1 cellular context compared by ENCODE assay signal in the genomic region with DNA sequence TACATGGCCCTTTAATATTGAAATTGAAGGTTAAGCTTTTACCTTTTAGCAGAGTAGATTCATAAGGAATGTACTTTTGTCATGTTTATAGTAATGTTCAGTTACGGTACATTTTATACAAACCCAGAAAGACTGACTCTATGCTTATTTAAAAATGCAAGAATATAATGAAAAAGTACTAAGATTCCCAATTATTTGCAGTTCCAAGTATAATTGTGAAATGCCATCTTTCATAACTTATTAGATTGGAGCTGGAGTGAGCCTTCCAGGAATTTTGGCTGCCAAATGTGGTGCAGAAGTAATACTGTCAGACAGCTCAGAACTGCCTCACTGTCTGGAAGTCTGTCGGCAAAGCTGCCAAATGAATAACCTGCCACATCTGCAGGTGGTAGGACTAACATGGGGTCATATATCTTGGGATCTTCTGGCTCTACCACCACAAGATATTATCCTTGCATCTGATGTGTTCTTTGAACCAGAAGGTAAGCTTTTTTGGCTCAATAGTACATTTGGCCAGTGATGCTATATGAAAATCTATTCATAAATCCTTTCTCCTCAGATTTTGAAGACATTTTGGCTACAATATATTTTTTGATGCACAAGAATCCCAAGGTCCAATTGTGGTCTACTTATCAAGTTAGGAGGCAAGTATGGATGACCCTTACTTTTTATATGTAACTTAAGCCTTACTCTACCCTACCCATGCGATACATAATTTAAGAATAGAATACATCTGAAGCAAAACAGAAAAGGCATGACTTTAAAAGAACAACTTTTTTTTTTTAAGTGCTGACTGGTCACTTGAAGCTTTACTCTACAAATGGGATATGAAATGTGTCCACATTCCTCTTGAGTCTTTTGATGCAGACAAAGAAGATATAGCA.
TF ChIP-seq lines count a peak whose summit lies in the region.

No MANE protein-coding gene starts in this region.

TF ChIP-seq in A549, 52 proteins besides CTCF, POLR2A, EP300 and RAD21 (continued from another document):
- TF ChIP-seq, protein P1, sequence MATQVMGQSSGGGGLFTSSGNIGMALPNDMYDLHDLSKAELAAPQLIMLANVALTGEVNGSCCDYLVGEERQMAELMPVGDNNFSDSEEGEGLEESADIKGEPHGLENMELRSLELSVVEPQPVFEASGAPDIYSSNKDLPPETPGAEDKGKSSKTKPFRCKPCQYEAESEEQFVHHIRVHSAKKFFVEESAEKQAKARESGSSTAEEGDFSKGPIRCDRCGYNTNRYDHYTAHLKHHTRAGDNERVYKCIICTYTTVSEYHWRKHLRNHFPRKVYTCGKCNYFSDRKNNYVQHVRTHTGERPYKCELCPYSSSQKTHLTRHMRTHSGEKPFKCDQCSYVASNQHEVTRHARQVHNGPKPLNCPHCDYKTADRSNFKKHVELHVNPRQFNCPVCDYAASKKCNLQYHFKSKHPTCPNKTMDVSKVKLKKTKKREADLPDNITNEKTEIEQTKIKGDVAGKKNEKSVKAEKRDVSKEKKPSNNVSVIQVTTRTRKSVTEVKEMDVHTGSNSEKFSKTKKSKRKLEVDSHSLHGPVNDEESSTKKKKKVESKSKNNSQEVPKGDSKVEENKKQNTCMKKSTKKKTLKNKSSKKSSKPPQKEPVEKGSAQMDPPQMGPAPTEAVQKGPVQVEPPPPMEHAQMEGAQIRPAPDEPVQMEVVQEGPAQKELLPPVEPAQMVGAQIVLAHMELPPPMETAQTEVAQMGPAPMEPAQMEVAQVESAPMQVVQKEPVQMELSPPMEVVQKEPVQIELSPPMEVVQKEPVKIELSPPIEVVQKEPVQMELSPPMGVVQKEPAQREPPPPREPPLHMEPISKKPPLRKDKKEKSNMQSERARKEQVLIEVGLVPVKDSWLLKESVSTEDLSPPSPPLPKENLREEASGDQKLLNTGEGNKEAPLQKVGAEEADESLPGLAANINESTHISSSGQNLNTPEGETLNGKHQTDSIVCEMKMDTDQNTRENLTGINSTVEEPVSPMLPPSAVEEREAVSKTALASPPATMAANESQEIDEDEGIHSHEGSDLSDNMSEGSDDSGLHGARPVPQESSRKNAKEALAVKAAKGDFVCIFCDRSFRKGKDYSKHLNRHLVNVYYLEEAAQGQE (IDR thresholded peaks at IDR 0.05), result 0 out of 2 replicates have a peak, but pooled peaks have one; percentile 31
- no peak for TF ChIP-seq HEYL (CRISPR knock-in tag; IDR thresholded peaks at IDR 0.05)
- TF ChIP-seq, protein P2, sequence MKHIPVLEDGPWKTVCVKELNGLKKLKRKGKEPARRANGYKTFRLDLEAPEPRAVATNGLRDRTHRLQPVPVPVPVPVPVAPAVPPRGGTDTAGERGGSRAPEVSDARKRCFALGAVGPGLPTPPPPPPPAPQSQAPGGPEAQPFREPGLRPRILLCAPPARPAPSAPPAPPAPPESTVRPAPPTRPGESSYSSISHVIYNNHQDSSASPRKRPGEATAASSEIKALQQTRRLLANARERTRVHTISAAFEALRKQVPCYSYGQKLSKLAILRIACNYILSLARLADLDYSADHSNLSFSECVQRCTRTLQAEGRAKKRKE (CRISPR knock-in tag; IDR thresholded peaks at IDR 0.05; ENCODE audit: low read depth), result 0 out of 2 replicates have a peak, but pooled peaks have one; percentile 32
- TF ChIP-seq FOSL2 (IDR thresholded peaks at IDR 0.05), result no peak
- TF ChIP-seq FOSL2 (CRISPR knock-in tag; IDR thresholded peaks at IDR 0.05), result 0 out of 2 replicates have a peak, but pooled peaks have one; percentile 3
- peak; percentile 97 for TF ChIP-seq POLR2AphosphoS2 (conservative IDR thresholded peaks at IDR 0.05; ENCODE audit: low read length)
- TF ChIP-seq, protein P3, sequence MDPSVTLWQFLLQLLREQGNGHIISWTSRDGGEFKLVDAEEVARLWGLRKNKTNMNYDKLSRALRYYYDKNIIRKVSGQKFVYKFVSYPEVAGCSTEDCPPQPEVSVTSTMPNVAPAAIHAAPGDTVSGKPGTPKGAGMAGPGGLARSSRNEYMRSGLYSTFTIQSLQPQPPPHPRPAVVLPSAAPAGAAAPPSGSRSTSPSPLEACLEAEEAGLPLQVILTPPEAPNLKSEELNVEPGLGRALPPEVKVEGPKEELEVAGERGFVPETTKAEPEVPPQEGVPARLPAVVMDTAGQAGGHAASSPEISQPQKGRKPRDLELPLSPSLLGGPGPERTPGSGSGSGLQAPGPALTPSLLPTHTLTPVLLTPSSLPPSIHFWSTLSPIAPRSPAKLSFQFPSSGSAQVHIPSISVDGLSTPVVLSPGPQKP (IDR thresholded peaks at IDR 0.05; ENCODE audit: low read depth, low read length), result no peak
- TF ChIP-seq ZFP36 (IDR thresholded peaks at IDR 0.05; ENCODE audit: borderline replicate concordance, partially characterized antibody), result no peak
